ENCODE assay signal across 8 cellular contexts in the genomic region with DNA sequence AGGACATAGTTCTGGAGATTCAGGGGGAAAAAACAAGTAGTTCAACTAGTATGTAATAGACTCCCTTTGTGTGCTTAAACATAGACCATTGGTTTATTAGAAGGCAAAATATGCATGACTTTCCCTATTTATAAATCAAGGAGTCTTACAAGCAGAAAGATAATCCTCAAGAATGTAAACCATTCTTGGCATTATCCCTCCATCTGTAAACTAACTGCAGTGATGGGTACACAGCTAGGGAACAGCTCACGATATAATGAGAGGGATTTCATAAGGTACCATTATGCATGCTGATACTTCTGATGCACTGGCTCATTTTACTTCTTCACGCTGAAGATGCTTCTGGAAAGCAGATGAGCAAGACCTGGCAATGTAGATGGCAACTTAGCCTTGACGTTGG. TPM values are rescaled to one million over a fixed set of nuclear protein-coding genes. Genes with fewer than 3 reads are reported as not detected.
DNase-seq lines count a peak whose midpoint lies in the region; ATAC-seq and TF ChIP-seq lines count a peak whose summit lies in the region.

No MANE protein-coding gene starts in this region.

- TF ChIP-seq POLR2A in breast epithelium (IDR thresholded peaks at IDR 0.05), result no peak

- ATAC-seq in natural killer cell treated with Interleukin-12 subunit alpha and Interleukin-12 subunit beta and Interleukin-15 and Interleukin-18, amount 100 ng/mL, for 72 hours, result no peak
- no peak for ATAC-seq in HG02970 (IDR thresholded peaks at IDR 0.05; ENCODE audit: low FRiP score, unreplicated experiment)
- no peak for ATAC-seq in HG03196 (IDR thresholded peaks at IDR 0.05; ENCODE audit: unreplicated experiment)
- ATAC-seq in HG03378 (IDR thresholded peaks at IDR 0.05; ENCODE audit: unreplicated experiment), result no peak

- peak overlapping the region in 4 of 11 experiments; percentile 85; a peak in 6 of 22 replicates for H3K9ac ChIP-seq in BLaER1 treated with 17β-estradiol and CSF1 and Interleukin-3, amounts not matched to agents 10 nM and 100 nM
- H3K9ac ChIP-seq in HUES64 (ENCODE audit: low read depth, low read length), result no peak overlapping the region

- peak overlapping the region; percentile 77 to 96 (median 90) for H3K4me2 ChIP-seq in BLaER1 treated with 17β-estradiol and CSF1 and Interleukin-3, amounts not matched to agents 10 nM and 100 nM

- TF ChIP-seq CTCF in breast epithelium (IDR thresholded peaks at IDR 0.05), result no peak

- no peak for DNase-seq in breast epithelium (ENCODE audit: low spot score in 2 of 2)
- DNase-seq in natural killer cell treated with Interleukin-12 subunit alpha and Interleukin-12 subunit beta and Interleukin-15 and Interleukin-18, amount 100 ng/mL, for 72 hours (ENCODE audit: low spot score), result no peak
- DNase-seq in putamen (ENCODE audit: low spot score), result no peak

- peaks cover 22 to 35% of the 10 kb centered on the region in 2 donors for H3K4me1 Mint-ChIP-seq in natural killer cell treated with Interleukin-12 subunit alpha and Interleukin-12 subunit beta and Interleukin-15 and Interleukin-18, amount 100 ng/mL, for 72 hours (ENCODE audit: low read depth in 2 of 2)

- H4K20me1 ChIP-seq in BLaER1 treated with 17β-estradiol and CSF1 and Interleukin-3, amounts not matched to agents 10 nM and 100 nM, result peaks cover 0 to 13% (median under 1%) of the 10 kb centered on the region in 11 experiments; a peak in 5 of 22 replicates

- peaks cover 8% of the 10 kb centered on the region for H3K36me3 Mint-ChIP-seq in natural killer cell treated with Interleukin-12 subunit alpha and Interleukin-12 subunit beta and Interleukin-15 and Interleukin-18, amount 100 ng/mL, for 72 hours

- H3K27me3 ChIP-seq in BLaER1 treated with 17β-estradiol and CSF1 and Interleukin-3, amounts not matched to agents 10 nM and 100 nM, result no peaks in the 10 kb centered on the region
- peaks cover 7% of the 10 kb centered on the region; the same call in 1 of the 2 replicates for H3K27me3 ChIP-seq in HUES64 (ENCODE audit: insufficient read depth, low read length)
- no peaks in the 10 kb centered on the region for H3K27me3 ChIP-seq in breast epithelium

- H3K27ac Mint-ChIP-seq in natural killer cell treated with Interleukin-12 subunit alpha and Interleukin-12 subunit beta and Interleukin-15 and Interleukin-18, amount 100 ng/mL, for 72 hours, result peak overlapping the region; percentile 98 to 100

- H3K27ac ChIP-seq in BLaER1 treated with 17β-estradiol and CSF1 and Interleukin-3, amounts not matched to agents 10 nM and 100 nM, result no peak overlapping the region
- H3K27ac ChIP-seq in HUES64 (ENCODE audit: low read depth, low read length), result no peak overlapping the region
- H3K27ac ChIP-seq in breast epithelium, result peak overlapping the region in 1 of 2 donors; percentile 94

- WGBS in HUES64, result 63% methylated on average over 3 of the region's 3 CpGs

- H3K4me3 ChIP-seq in BLaER1 treated with 17β-estradiol and CSF1 and Interleukin-3, amounts not matched to agents 10 nM and 100 nM, result peak overlapping the region; percentile 74 to 96 (median 80); a peak in 18 of 20 replicates
- H3K4me3 ChIP-seq in HUES64 (ENCODE audit: low read length), result peak overlapping the region; percentile 78
- H3K4me3 ChIP-seq in breast epithelium, result peak overlapping the region in 2 of 3 donors; percentile 73 to 76

- peaks cover 7 to 15% of the 10 kb centered on the region in 2 donors for H3K27me3 Mint-ChIP-seq in natural killer cell treated with Interleukin-12 subunit alpha and Interleukin-12 subunit beta and Interleukin-15 and Interleukin-18, amount 100 ng/mL, for 72 hours

- peaks cover 0 to 24% (median 19%) of the 10 kb centered on the region in 11 experiments; a peak in 14 of 22 replicates for H3K36me3 ChIP-seq in BLaER1 treated with 17β-estradiol and CSF1 and Interleukin-3, amounts not matched to agents 10 nM and 100 nM
- H3K36me3 ChIP-seq in HUES64 (ENCODE audit: insufficient read depth, low read length) (peaks cover 11% of the 10 kb centered on the region), breast epithelium (no peaks in the 10 kb centered on the region)

- H3K9me3 ChIP-seq in BLaER1 treated with 17β-estradiol and CSF1 and Interleukin-3, amounts not matched to agents 10 nM and 100 nM (replicated peaks in 1 of 11), result no peaks in the 10 kb centered on the region
- H3K9me3 ChIP-seq in HUES64 (ENCODE audit: insufficient read depth, low read depth, low read length) (no peaks in the 10 kb centered on the region), breast epithelium (no peaks in the 10 kb centered on the region)

- H3K4me1 ChIP-seq in BLaER1 treated with 17β-estradiol and CSF1 and Interleukin-3, amounts not matched to agents 10 nM and 100 nM, result peaks cover 28 to 37% (median 34%) of the 10 kb centered on the region in 10 experiments
- H3K4me1 ChIP-seq in HUES64 (ENCODE audit: insufficient read depth, low read length) (peaks cover 9% of the 10 kb centered on the region; the same call in 1 of the 2 replicates), breast epithelium (peaks cover 0 to 5% of the 10 kb centered on the region in 2 donors)

- no peaks in the 10 kb centered on the region for H3K9me3 Mint-ChIP-seq in natural killer cell treated with Interleukin-12 subunit alpha and Interleukin-12 subunit beta and Interleukin-15 and Interleukin-18, amount 100 ng/mL, for 72 hours

- intact Hi-C loops in breast epithelium (cut with DNase I; ENCODE audit: low total_unique reads), result no loop called here

- peak overlapping the region; percentile 97 for H3K4me3 Mint-ChIP-seq in natural killer cell treated with Interleukin-12 subunit alpha and Interleukin-12 subunit beta and Interleukin-15 and Interleukin-18, amount 100 ng/mL, for 72 hours

RNA-seq across cellular contexts. Expression of a gene that starts 0.9 kb away (rescaled TPM):
- 1.8 TPM for polyA plus RNA-seq in HUES64 (2013, experiment 1 of 2)
- polyA plus RNA-seq in HUES64 (2013, experiment 2 of 2), result 2.9 TPM
- total RNA-seq in breast epithelium, result 1 to 10 TPM in 1 of 3 donors, under 1 TPM in 2; 0.64 to 1.3 (median 0.73) TPM
- total RNA-seq in natural killer cell treated with Interleukin-12 subunit alpha and Interleukin-12 subunit beta and Interleukin-15 and Interleukin-18, amount 100 ng/mL, for 72 hours, result under 1 TPM in 1 of 2 donors, not detected in 1; 0.90 TPM

RNA-seq across cellular contexts. Expression of a gene that starts 1.6 kb away (rescaled TPM):
- polyA plus RNA-seq in HUES64 (2013, experiment 1 of 2), result 51.1 TPM
- polyA plus RNA-seq in HUES64 (2013, experiment 2 of 2), result 52.4 TPM
- 10 to 100 TPM; 30.8 to 38.1 (median 35.9) TPM for total RNA-seq in breast epithelium
- 10 to 100 TPM; 36.3 to 39.3 TPM for total RNA-seq in natural killer cell treated with Interleukin-12 subunit alpha and Interleukin-12 subunit beta and Interleukin-15 and Interleukin-18, amount 100 ng/mL, for 72 hours
